ENCODE assay signal across 1 cellular context in genomic region chr4:151048913-151049312, GRCh38.
TF ChIP-seq lines count a peak whose summit lies in the region.

No MANE protein-coding gene starts in this region.

TF ChIP-seq in K562, 482 proteins besides CTCF, POLR2A, EP300 and RAD21:
- TF ChIP-seq STAG1 (CRISPR knock-in tag; IDR thresholded peaks at IDR 0.05; ENCODE audit: borderline replicate concordance) (no peak), FOXP1 (CRISPR knock-in tag; IDR thresholded peaks at IDR 0.05) (no peak), ZFP30 (CRISPR knock-in tag; IDR thresholded peaks at IDR 0.05; ENCODE audit: borderline replicate concordance) (no peak), SP1 (CRISPR knock-in tag; IDR thresholded peaks at IDR 0.05) (no peak), ZNF134 (CRISPR knock-in tag; conservative IDR thresholded peaks at IDR 0.05) (no peak), SIX5 (IDR thresholded peaks at IDR 0.05; ENCODE audit: borderline replicate concordance in 1 of 2, insufficient read depth in 1 of 2, low read depth in 1 of 2, low read length in 2 of 2) (no peak), MIER1 (IDR thresholded peaks at IDR 0.05; ENCODE audit: low read depth) (no peak), CREBBP (IDR thresholded peaks at IDR 0.05; ENCODE audit: low read depth, low read length) (no peak)
